1 cellular context compared by ENCODE assay signal in genomic region chr2:5661362-5661761, GRCh38.
TF ChIP-seq lines count a peak whose summit lies in the region.

No MANE protein-coding gene starts in this region.

TF ChIP-seq in WTC11, 78 proteins besides CTCF, POLR2A, EP300 and RAD21 (continued from another document):
- TF ChIP-seq ZMAT4 (CRISPR knock-in tag; IDR thresholded peaks at IDR 0.05) (no peak), NR2C2 (CRISPR knock-in tag; IDR thresholded peaks at IDR 0.05) (no peak)
